In genomic region chr5:132457371-132458225, GRCh38 we compare ENCODE assay signal across 1 cellular context.
TF ChIP-seq lines count a peak whose summit lies in the region.

No MANE protein-coding gene starts in this region.

TF ChIP-seq in HepG2, 621 proteins besides CTCF, POLR2A, EP300 and RAD21 (continued from another document):
- TF ChIP-seq ZNF609 (CRISPR knock-in tag; IDR thresholded peaks at IDR 0.05; ENCODE audit: borderline replicate concordance) (no peak), ADNP (CRISPR knock-in tag; IDR thresholded peaks at IDR 0.05) (no peak), RFX5 (IDR thresholded peaks at IDR 0.05; ENCODE audit: low read depth, low read length) (no peak), TFDP2 (CRISPR knock-in tag; IDR thresholded peaks at IDR 0.05) (no peak), ATF4 (CRISPR knock-in tag; IDR thresholded peaks at IDR 0.05) (peak in 1 of 2 experiments; percentile 97; a peak in 2 of 4 replicates), HNF4G (IDR thresholded peaks at IDR 0.05; ENCODE audit: borderline replicate concordance, low read depth, low read length) (no peak), HNF4G (CRISPR knock-in tag; IDR thresholded peaks at IDR 0.05; ENCODE audit: borderline replicate concordance, low read depth) (no peak), BRF2 (CRISPR knock-in tag; IDR thresholded peaks at IDR 0.05) (no peak), ZFP37 (CRISPR knock-in tag; IDR thresholded peaks at IDR 0.05; ENCODE audit: borderline replicate concordance) (no peak), ZBTB7A (CRISPR knock-in tag; IDR thresholded peaks at IDR 0.05) (no peak), MAFF (IDR thresholded peaks at IDR 0.05; ENCODE audit: low read depth, low read length) (no peak), KLF16 (CRISPR knock-in tag; IDR thresholded peaks at IDR 0.05) (no peak), CEBPB (IDR thresholded peaks at IDR 0.05; ENCODE audit: borderline replicate concordance, low read depth, low read length) (peak; percentile 61; the same call in 1 of the 2 replicates), ZNF33B (CRISPR knock-in tag; IDR thresholded peaks at IDR 0.05) (no peak), ZNF746 (CRISPR knock-in tag; IDR thresholded peaks at IDR 0.05) (no peak), NKX3-1 (CRISPR knock-in tag; IDR thresholded peaks at IDR 0.05) (no peak), ZNF660 (CRISPR knock-in tag; IDR thresholded peaks at IDR 0.05; ENCODE audit: borderline replicate concordance, low read depth) (no peak), STAG1 (CRISPR knock-in tag; IDR thresholded peaks at IDR 0.05) (no peak), ZNF772 (CRISPR knock-in tag; IDR thresholded peaks at IDR 0.05) (no peak), ZNF207 (IDR thresholded peaks at IDR 0.05; ENCODE audit: borderline replicate concordance) (no peak), ZNF275 (CRISPR knock-in tag; IDR thresholded peaks at IDR 0.05; ENCODE audit: borderline replicate concordance) (no peak), ZNF333 (CRISPR knock-in tag; IDR thresholded peaks at IDR 0.05; ENCODE audit: borderline replicate concordance) (no peak), POGZ (CRISPR knock-in tag; IDR thresholded peaks at IDR 0.05) (no peak), ZBTB25 (CRISPR knock-in tag; IDR thresholded peaks at IDR 0.05) (no peak), ZUFSP (CRISPR knock-in tag; IDR thresholded peaks at IDR 0.05; ENCODE audit: borderline replicate concordance) (no peak), ZSCAN12 (CRISPR knock-in tag; IDR thresholded peaks at IDR 0.05) (no peak), CEBPG (CRISPR knock-in tag; IDR thresholded peaks at IDR 0.05) (peak; percentile 50), WIZ (CRISPR knock-in tag; IDR thresholded peaks at IDR 0.05) (no peak)
